In genomic region chr3:976021-976420, GRCh38 we compare ENCODE assay signal across 25 cellular contexts.
"Had no signal": no experiment of that assay in that cellular context is flagged by ENCODE, and none has a peak within 500 bp of the region (broad histone marks: within the 10 kb centered on the region; RNA-seq: fewer than 3 reads in every experiment).

No MANE protein-coding gene starts in this region.

- H3K4me3 ChIP-seq: breast epithelium had no signal

- DNase-seq: activated CD4-positive, alpha-beta memory T cell treated with anti-CD3 and anti-CD28 coated beads, Interleukin-2, amount 10 ng/mL, durations not matched to agents 7 days and 5 days; activated CD4-positive, alpha-beta T cell treated with anti-CD3 and anti-CD28 coated beads for 36 hours; activated CD4-positive, alpha-beta T cell treated with anti-CD3 and anti-CD28 coated beads, Interleukin-2, amount 50 U/mL, for 1 hour; activated gamma-delta T cell treated with Interleukin-2 at 50 U/mL for 16 hours; activated naive CD4-positive, alpha-beta T cell treated with anti-CD3 and anti-CD28 coated beads, Interleukin-2, amount 10 ng/mL, durations not matched to agents 7 days and 5 days; activated naive CD8-positive, alpha-beta T cell treated with anti-CD3 and anti-CD28 coated beads for 36 hours; activated T-cell treated with anti-CD3 and anti-CD28 coated beads, Interleukin-2, amount 50 U/mL, for 72 hours; central memory CD4-positive, alpha-beta T cell; IMR-90; Kasumi-1; KBM-7; MV-4-11; NCI-H1092 treated with DMSO at 0.1 percent for 48 hours; NCI-H1436; NCI-H1694 treated with DMSO at 0.1 percent for 48 hours; NCI-H2029 treated with DMSO at 0.1 percent for 48 hours; NCI-H2171; NCI-H2227 treated with DMSO at 0.1 percent for 48 hours; NCI-H526; NCI-H82; RPMI8226; SK-N-SH; T-helper 1 cell; WERI-Rb-1 had no signal
